Comparison of ENCODE assay signal across 12 cellular contexts in genomic region chr7:138608292-138608691, GRCh38.
DNase-seq lines count a peak whose midpoint lies in the region; ATAC-seq and TF ChIP-seq lines count a peak whose summit lies in the region.
"Had no signal": no experiment of that assay in that cellular context is flagged by ENCODE, and none has a peak within 500 bp of the region (broad histone marks: within the 10 kb centered on the region; RNA-seq: fewer than 3 reads in every experiment).

No MANE protein-coding gene starts in this region.

- H3K36me3 Mint-ChIP-seq in T-helper 2 cell treated with Interferon-gamma antibody and Interleukin-4, amounts not matched to agents 5 μg/mL and 100 μg/mL, for 36 hours (ENCODE audit: low read depth) = peaks cover 2% of the 10 kb centered on the region
- H3K36me3 Mint-ChIP-seq: naive thymus-derived CD8-positive, alpha-beta T cell; T-cell had no signal

- peaks cover 13% of the 10 kb centered on the region for H3K4me1 Mint-ChIP-seq in T-helper 2 cell treated with Interferon-gamma antibody and Interleukin-4, amounts not matched to agents 5 μg/mL and 100 μg/mL, for 36 hours (ENCODE audit: low read depth)

- no peak for TF ChIP-seq CTCF in HFF-Myc (IDR thresholded peaks at IDR 0.05; ENCODE audit: low read depth, low read length, missing control alignments)

- DNase-seq in HFF-Myc (ENCODE audit: extremely low read depth, low read depth) (peak; percentile 7), non-pigmented ciliary epithelial cell (ENCODE audit: low read depth) (peak; percentile 44), COLO829 (ENCODE audit: low spot score) (no peak), posterior cingulate gyrus (no peak)
- peak; percentile 28 for DNase-seq in T-helper 2 cell treated with Interferon-gamma antibody and Interleukin-4, amounts not matched to agents 5 μg/mL and 100 μg/mL, for 36 hours (ENCODE audit: low spot score)
- DNase-seq in activated CD8-positive, alpha-beta memory T cell treated with anti-CD3 and anti-CD28 coated beads for 24 hours = no peak
- DNase-seq: activated naive CD8-positive, alpha-beta T cell treated with anti-CD3 and anti-CD28 coated beads, Interleukin-2, amount 10 ng/mL, durations not matched to agents 7 days and 5 days; naive thymus-derived CD8-positive, alpha-beta T cell; NCI-H1092 treated with DMSO at 0.1 percent for 48 hours; T-cell had no signal

- ATAC-seq in GM18498 (IDR thresholded peaks at IDR 0.05; ENCODE audit: unreplicated experiment) (peak; percentile 47), GM21526 (IDR thresholded peaks at IDR 0.05; ENCODE audit: low FRiP score, unreplicated experiment) (no peak)
- ATAC-seq: naive thymus-derived CD8-positive, alpha-beta T cell; T-cell had no signal

- H3K27ac Mint-ChIP-seq in T-helper 2 cell treated with Interferon-gamma antibody and Interleukin-4, amounts not matched to agents 5 μg/mL and 100 μg/mL, for 36 hours = no peak overlapping the region
- H3K27ac Mint-ChIP-seq: activated naive CD8-positive, alpha-beta T cell treated with anti-CD3 and anti-CD28 coated beads, Interleukin-2, amount 10 ng/mL, durations not matched to agents 7 days and 5 days; T-cell had no signal

- H3K4me3 Mint-ChIP-seq in T-helper 2 cell treated with Interferon-gamma antibody and Interleukin-4, amounts not matched to agents 5 μg/mL and 100 μg/mL, for 36 hours = no peak overlapping the region
- H3K4me3 Mint-ChIP-seq: activated naive CD8-positive, alpha-beta T cell treated with anti-CD3 and anti-CD28 coated beads, Interleukin-2, amount 10 ng/mL, durations not matched to agents 7 days and 5 days; T-cell had no signal

- peaks cover 9% of the 10 kb centered on the region for H3K27me3 Mint-ChIP-seq in T-helper 2 cell treated with Interferon-gamma antibody and Interleukin-4, amounts not matched to agents 5 μg/mL and 100 μg/mL, for 36 hours (ENCODE audit: low read depth)
- H3K27me3 Mint-ChIP-seq: activated naive CD8-positive, alpha-beta T cell treated with anti-CD3 and anti-CD28 coated beads, Interleukin-2, amount 10 ng/mL, durations not matched to agents 7 days and 5 days; naive thymus-derived CD8-positive, alpha-beta T cell; T-cell had no signal

- H3K4me3 ChIP-seq in HFF-Myc (replicated peaks; ENCODE audit: low read depth, low read length) = no peak overlapping the region

- no peaks in the 10 kb centered on the region for H3K9me3 Mint-ChIP-seq in T-helper 2 cell treated with Interferon-gamma antibody and Interleukin-4, amounts not matched to agents 5 μg/mL and 100 μg/mL, for 36 hours
- H3K9me3 Mint-ChIP-seq: naive thymus-derived CD8-positive, alpha-beta T cell; T-cell had no signal

- intact Hi-C loops in posterior cingulate gyrus (cut with DNase I) = no loop called here

Comparison
In these comparisons a context has a peak if more than half of its experiments do, and no peak if none do; other contexts are left out.
1. DNase-seq: peak in HFF-Myc (single experiment), T-helper 2 cell treated with Interferon-gamma antibody and Interleukin-4, amounts not matched to agents 5 μg/mL and 100 μg/mL, for 36 hours (single experiment) and non-pigmented ciliary epithelial cell (single experiment); none in COLO829 (single experiment), activated CD8-positive, alpha-beta memory T cell treated with anti-CD3 and anti-CD28 coated beads for 24 hours (single experiment) and posterior cingulate gyrus (0 of 10).